ENCODE assay signal across 34 cellular contexts in the genomic region with DNA sequence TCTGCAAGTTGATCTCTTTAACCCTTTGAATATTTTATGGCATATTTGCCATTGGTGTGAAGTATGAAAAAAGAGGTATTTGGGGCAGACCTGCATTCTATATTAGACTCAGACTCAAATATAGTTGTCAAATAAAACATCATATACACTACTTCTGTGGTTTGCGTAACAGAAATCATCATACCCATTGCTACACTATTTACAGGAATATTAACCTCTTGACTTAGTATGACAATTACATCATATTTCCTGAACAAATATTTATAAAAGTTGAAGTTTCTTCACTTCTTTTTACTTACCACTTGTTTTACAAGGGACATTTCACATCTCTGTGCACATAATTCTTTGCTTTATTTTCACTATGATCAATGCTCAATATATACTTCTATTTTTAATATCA.
"Had no signal": no experiment of that assay in that cellular context is flagged by ENCODE, and none has a peak within 500 bp of the region (broad histone marks: within the 10 kb centered on the region; RNA-seq: fewer than 3 reads in every experiment).

No MANE protein-coding gene starts in this region.

- H3K4me3 ChIP-seq: adrenal gland, body of pancreas, cardiac muscle cell, colonic mucosa, esophagus squamous epithelium had no signal

- H3K4me1 Mint-ChIP-seq: activated B cell treated with CpG ODN at 0.5 μM for 24 hours; activated naive CD4-positive, alpha-beta T cell treated with anti-CD3 and anti-CD28 coated beads, Interleukin-2, amount 50 U/mL, for 24 hours; activated naive CD8-positive, alpha-beta T cell treated with anti-CD3 and anti-CD28 coated beads for 36 hours; activated naive CD8-positive, alpha-beta T cell treated with anti-CD3 and anti-CD28 coated beads, Interleukin-2, amount 50 U/mL, for 24 hours; T-helper 17 cell had no signal

- H3K27me3 ChIP-seq: adrenal gland, body of pancreas, cardiac muscle cell, colonic mucosa, esophagus squamous epithelium had no signal

- H3K27ac ChIP-seq: adrenal gland, body of pancreas, cardiac muscle cell, colonic mucosa, epithelial cell of prostate, esophagus squamous epithelium, WERI-Rb-1 had no signal

- H3K4me3 Mint-ChIP-seq: activated B cell treated with CpG ODN at 0.5 μM for 24 hours; activated CD8-positive, alpha-beta T cell treated with anti-CD3 and anti-CD28 coated beads for 36 hours; activated naive CD4-positive, alpha-beta T cell treated with anti-CD3 and anti-CD28 coated beads for 36 hours; activated naive CD4-positive, alpha-beta T cell treated with anti-CD3 and anti-CD28 coated beads, Interleukin-2, amount 50 U/mL, for 24 hours; activated naive CD8-positive, alpha-beta T cell treated with anti-CD3 and anti-CD28 coated beads for 36 hours; activated naive CD8-positive, alpha-beta T cell treated with anti-CD3 and anti-CD28 coated beads, Interleukin-2, amount 50 U/mL, for 24 hours; activated T-cell treated with anti-CD3 and anti-CD28 coated beads, Interleukin-2, amount 50 U/mL, for 4 hours; T-helper 17 cell; T-helper 2 cell treated with Interferon-gamma antibody and Interleukin-4, amounts not matched to agents 5 μg/mL and 100 μg/mL, for 36 hours had no signal

- H3K36me3 Mint-ChIP-seq: activated naive CD4-positive, alpha-beta T cell treated with anti-CD3 and anti-CD28 coated beads, Interleukin-2, amount 50 U/mL, for 24 hours; activated naive CD8-positive, alpha-beta T cell treated with anti-CD3 and anti-CD28 coated beads for 36 hours had no signal

- H3K27ac Mint-ChIP-seq: activated B cell treated with CpG ODN at 0.5 μM for 24 hours; activated CD8-positive, alpha-beta T cell treated with anti-CD3 and anti-CD28 coated beads for 36 hours; activated naive CD4-positive, alpha-beta T cell treated with anti-CD3 and anti-CD28 coated beads for 36 hours; activated naive CD4-positive, alpha-beta T cell treated with anti-CD3 and anti-CD28 coated beads, Interleukin-2, amount 50 U/mL, for 24 hours; activated naive CD8-positive, alpha-beta T cell treated with anti-CD3 and anti-CD28 coated beads for 36 hours; activated naive CD8-positive, alpha-beta T cell treated with anti-CD3 and anti-CD28 coated beads, Interleukin-2, amount 50 U/mL, for 24 hours; activated T-helper 2 cell treated with anti-CD3 and anti-CD28 coated beads, Interferon-gamma antibody, Interleukin-2, Interleukin-4, amounts not matched to agents 10 μg/mL and 5 μg/mL and 100 μg/mL, durations not matched to agents 14 hours and 24 hours and 36 hours; T-helper 17 cell; T-helper 2 cell treated with Interferon-gamma antibody and Interleukin-4, amounts not matched to agents 5 μg/mL and 100 μg/mL, for 36 hours had no signal

- FAIRE-seq: endometrium, endothelial cell of umbilical vein, frontal cortex had no signal

- H3K27me3 Mint-ChIP-seq: activated B cell treated with CpG ODN at 0.5 μM for 24 hours; activated CD8-positive, alpha-beta T cell treated with anti-CD3 and anti-CD28 coated beads for 36 hours; activated naive CD4-positive, alpha-beta T cell treated with anti-CD3 and anti-CD28 coated beads, Interleukin-2, amount 50 U/mL, for 24 hours; activated naive CD8-positive, alpha-beta T cell treated with anti-CD3 and anti-CD28 coated beads for 36 hours; activated naive CD8-positive, alpha-beta T cell treated with anti-CD3 and anti-CD28 coated beads, Interleukin-2, amount 50 U/mL, for 24 hours; T-helper 17 cell had no signal

- H3K4me1 ChIP-seq: adrenal gland, body of pancreas, colonic mucosa, esophagus squamous epithelium had no signal

- H3K9me3 ChIP-seq: body of pancreas, colonic mucosa, esophagus squamous epithelium had no signal

- DNase-seq: activated B cell treated with CpG ODN at 0.5 μM for 24 hours; activated CD4-positive, alpha-beta T cell treated with anti-CD3 and anti-CD28 coated beads for 48 hours; activated CD4-positive, alpha-beta T cell treated with anti-CD3 and anti-CD28 coated beads, Interleukin-2, amount 50 U/mL, for 1 hour; activated CD4-positive, alpha-beta T cell treated with anti-CD3 and anti-CD28 coated beads, Interleukin-2, amount 50 U/mL, for 48 hours; activated CD8-positive, alpha-beta memory T cell treated with anti-CD3 and anti-CD28 coated beads for 24 hours; activated CD8-positive, alpha-beta T cell treated with anti-CD3 and anti-CD28 coated beads for 36 hours; activated effector memory CD4-positive, alpha-beta T cell treated with anti-CD3 and anti-CD28 coated beads, Interleukin-2, amount 50 U/mL, for 16 hours; activated naive CD4-positive, alpha-beta T cell treated with anti-CD3 and anti-CD28 coated beads for 36 hours; activated naive CD8-positive, alpha-beta T cell treated with anti-CD3 and anti-CD28 coated beads for 36 hours; activated naive CD8-positive, alpha-beta T cell treated with anti-CD3 and anti-CD28 coated beads, Interleukin-2, amount 50 U/mL, for 24 hours; activated T-cell treated with anti-CD3 and anti-CD28 coated beads, Interleukin-2, amount 50 U/mL, for 4 hours; adrenal gland; amygdala; aorta; body of pancreas; central memory CD4-positive, alpha-beta T cell; cerebellar nuclear complex; colonic mucosa; effector CD8-positive, alpha-beta T cell; esophagus squamous epithelium; foreskin fibroblast; head of caudate nucleus; T-helper 17 cell; T1000; WERI-Rb-1 had no signal

- ATAC-seq: activated CD4-positive, CD25-positive, alpha-beta regulatory T cell treated with anti-CD3 and anti-CD28 coated beads, Interleukin-2, amount 50 U/mL, for 24 hours; activated CD8-positive, alpha-beta T cell treated with anti-CD3 and anti-CD28 coated beads for 36 hours; activated naive CD8-positive, alpha-beta T cell treated with anti-CD3 and anti-CD28 coated beads, Interleukin-2, amount 50 U/mL, for 24 hours; activated T-cell treated with anti-CD3 and anti-CD28 coated beads, Interleukin-2, amount 50 U/mL, for 4 hours; body of pancreas; T-helper 17 cell had no signal

- H3K36me3 ChIP-seq: adrenal gland, cardiac muscle cell, colonic mucosa, esophagus squamous epithelium, WERI-Rb-1 had no signal

- H3K9me3 Mint-ChIP-seq: activated B cell treated with CpG ODN at 0.5 μM for 24 hours; activated naive CD4-positive, alpha-beta T cell treated with anti-CD3 and anti-CD28 coated beads, Interleukin-2, amount 50 U/mL, for 24 hours; activated naive CD8-positive, alpha-beta T cell treated with anti-CD3 and anti-CD28 coated beads, Interleukin-2, amount 50 U/mL, for 24 hours; activated T-helper 2 cell treated with anti-CD3 and anti-CD28 coated beads, Interferon-gamma antibody, Interleukin-2, Interleukin-4, amounts not matched to agents 10 μg/mL and 5 μg/mL and 100 μg/mL, durations not matched to agents 14 hours and 24 hours and 36 hours; T-helper 2 cell treated with Interferon-gamma antibody and Interleukin-4, amounts not matched to agents 5 μg/mL and 100 μg/mL, for 36 hours had no signal
